8 cellular contexts compared by ENCODE assay signal in the genomic region with DNA sequence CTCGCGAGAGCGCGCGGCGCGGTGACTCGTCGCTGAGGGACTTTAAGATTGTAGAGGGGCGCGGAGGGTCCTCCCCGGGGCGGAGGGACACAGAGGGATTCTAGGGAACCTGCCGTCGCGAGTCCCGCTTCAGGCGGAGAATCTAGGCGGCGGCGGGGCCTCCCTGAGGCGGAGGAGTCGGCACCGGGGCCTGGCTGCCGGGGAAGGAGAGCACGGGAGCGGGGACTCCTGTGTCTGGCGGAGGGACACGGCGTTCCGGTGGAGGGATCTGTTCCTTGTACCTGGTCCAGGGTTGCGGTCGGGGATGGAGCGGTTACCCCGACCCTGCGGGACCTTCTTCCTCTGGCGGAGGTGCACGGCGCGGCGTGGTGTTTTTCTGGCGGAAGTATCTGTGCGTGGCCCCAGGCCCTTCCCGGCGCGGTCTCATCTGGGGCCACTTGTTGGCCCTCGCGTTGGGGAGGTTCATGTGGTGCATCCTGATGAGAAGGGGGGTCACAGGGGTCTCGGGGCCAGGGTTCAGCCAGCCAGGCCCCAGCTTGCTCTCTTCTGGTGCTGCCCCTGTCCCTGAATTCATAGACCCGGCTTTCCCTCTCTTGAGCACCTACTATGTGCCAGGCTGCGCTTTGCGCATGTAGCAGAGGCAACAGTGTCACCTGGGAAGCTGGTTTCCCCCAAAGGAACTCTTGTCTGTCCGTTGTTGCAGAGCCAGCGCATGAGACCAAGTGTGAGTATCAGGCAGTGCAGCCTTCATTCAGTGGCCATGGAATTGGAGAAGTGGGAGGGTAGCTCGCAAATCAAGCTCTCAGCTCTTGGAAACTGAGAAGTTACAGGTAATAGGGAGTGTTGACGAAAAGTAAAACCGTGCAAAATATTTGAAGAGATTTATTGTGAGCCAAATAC. TPM values are rescaled to one million over a fixed set of nuclear protein-coding genes. Genes with fewer than 3 reads are reported as not detected.
A peak's percentile ranks its signal among the peaks of the same experiment; 100 is the strongest.
DNase-seq lines count a peak whose midpoint lies in the region; ATAC-seq and TF ChIP-seq lines count a peak whose summit lies in the region.

No MANE protein-coding gene starts in this region.

- peaks cover 46% of the 10 kb centered on the region for H3K79me2 ChIP-seq in mesendoderm (ENCODE audit: control insufficient read depth, insufficient read depth, low read length)

- H4K5ac ChIP-seq in mesendoderm (ENCODE audit: low read length), result peak overlapping the region; percentile 65

- peak overlapping the region; percentile 97 for H3K23ac ChIP-seq in mesendoderm (ENCODE audit: low read length)

- intact Hi-C loops in CD4-positive, alpha-beta T cell (cut with DNase I, micrococcal nuclease), result loop anchor here in 1 of 2 experiments (2.0 to 10.0 kb wide), 5 partner anchors 143 to 716 kb away; a partner anchor contains a TSS
- intact Hi-C loops in activated CD8-positive, alpha-beta T cell treated with anti-CD3 and anti-CD28 coated beads for 36 hours (cut with micrococcal nuclease), result no loop called here

- no peaks in the 10 kb centered on the region for H3K27me3 ChIP-seq in CD4-positive, alpha-beta T cell (ENCODE audit: control insufficient read depth, insufficient read depth, low read length)
- no peaks in the 10 kb centered on the region for H3K27me3 ChIP-seq in mesendoderm (ENCODE audit: insufficient read depth, low read length, poor library complexity)

- CTCF ChIA-PET in CD4-positive, alpha-beta T cell (lab: Charles Lee), result no interaction called here
- CTCF ChIA-PET in activated CD8-positive, alpha-beta T cell treated with anti-CD3 and anti-CD28 coated beads for 36 hours (lab: Charles Lee), result interaction anchor here (1.9 to 4.5 kb wide), 3 partner anchors 18 to 33 kb away, joined by 8 to 17 read pairs (median 14); no protein-coding TSS in a partner anchor

- no peak overlapping the region for H2BK15ac ChIP-seq in mesendoderm (replicated peaks; ENCODE audit: low read depth)

- peak overlapping the region; percentile 96 for H3K4me3 Mint-ChIP-seq in CD4-positive, alpha-beta T cell
- H3K4me3 Mint-ChIP-seq in activated CD8-positive, alpha-beta T cell treated with anti-CD3 and anti-CD28 coated beads for 36 hours, result peak overlapping the region; percentile 99

- peaks cover 67% of the 10 kb centered on the region for H3K4me1 Mint-ChIP-seq in CD4-positive, alpha-beta T cell (ENCODE audit: low read depth)
- peaks cover 53% of the 10 kb centered on the region for H3K4me1 Mint-ChIP-seq in activated CD8-positive, alpha-beta T cell treated with anti-CD3 and anti-CD28 coated beads for 36 hours (ENCODE audit: low read depth)

- H3K27me3 Mint-ChIP-seq in CD4-positive, alpha-beta T cell, result no peaks in the 10 kb centered on the region
- no peaks in the 10 kb centered on the region for H3K27me3 Mint-ChIP-seq in activated CD8-positive, alpha-beta T cell treated with anti-CD3 and anti-CD28 coated beads for 36 hours

- peak overlapping the region; percentile 89 for H3K9ac ChIP-seq in mesendoderm (ENCODE audit: low read length)

- H3K36me3 Mint-ChIP-seq in CD4-positive, alpha-beta T cell (ENCODE audit: low read depth), result peaks cover 48% of the 10 kb centered on the region
- H3K36me3 Mint-ChIP-seq in activated CD8-positive, alpha-beta T cell treated with anti-CD3 and anti-CD28 coated beads for 36 hours (ENCODE audit: low read depth), result peaks cover 46% of the 10 kb centered on the region

- H3K36me3 ChIP-seq in mesendoderm (ENCODE audit: control insufficient read depth, insufficient read depth, low read length), result no peaks in the 10 kb centered on the region

- peak overlapping the region; percentile 92 for H3K56ac ChIP-seq in mesendoderm (ENCODE audit: low read length)

- H2AK5ac ChIP-seq in mesendoderm (ENCODE audit: low read length), result peak overlapping the region; percentile 89

- H2BK5ac ChIP-seq in mesendoderm (ENCODE audit: low read length), result peak overlapping the region; percentile 99

- H3K4me3 ChIP-seq in mesendoderm (ENCODE audit: low read length), result peak overlapping the region; percentile 95

- H3K9me3 Mint-ChIP-seq in CD4-positive, alpha-beta T cell, result no peaks in the 10 kb centered on the region
- H3K9me3 Mint-ChIP-seq in activated CD8-positive, alpha-beta T cell treated with anti-CD3 and anti-CD28 coated beads for 36 hours, result no peaks in the 10 kb centered on the region

- no peaks in the 10 kb centered on the region for H3K9me3 ChIP-seq in CD4-positive, alpha-beta T cell (ENCODE audit: control insufficient read depth, low read length)

- peak; percentile 57 to 76 (median 65) for DNase-seq in CD4-positive, alpha-beta T cell
- DNase-seq in NCI-H774 (lab: John Stamatoyannopoulos, UW) (peak; percentile 89), mesendoderm (peak; percentile 96)
- DNase-seq in activated CD8-positive, alpha-beta T cell treated with anti-CD3 and anti-CD28 coated beads for 36 hours, result peak; percentile 84
- peak; percentile 75 for DNase-seq in effector CD8-positive, alpha-beta T cell (lab: John Stamatoyannopoulos, UW)
- DNase-seq in stimulated activated CD8-positive, alpha-beta memory T cell treated with anti-CD3 and anti-CD28 coated beads, Interleukin-12 subunit alpha, Interleukin-12 subunit beta, amount 100 ng/mL, for 4 hours (ENCODE audit: low read depth), result peak; percentile 63

- H2BK120ac ChIP-seq in mesendoderm (ENCODE audit: low read depth, low read length), result peak overlapping the region; percentile 17

- peak overlapping the region; percentile 95 for H3K4ac ChIP-seq in mesendoderm (ENCODE audit: low read depth, low read length)

- no CpG with 5 or more reads among the region's 57 CpGs for WGBS in mesendoderm (ENCODE audit: extremely low coverage, insufficient coverage, low lambda C conversion rate)

- peak overlapping the region; percentile 89 for H3K18ac ChIP-seq in mesendoderm (ENCODE audit: low read length)

- peaks cover 2% of the 10 kb centered on the region for H3K4me1 ChIP-seq in mesendoderm (ENCODE audit: control insufficient read depth, low read depth, low read length)

- peak overlapping the region; percentile 80 for H3K27ac ChIP-seq in CD4-positive, alpha-beta T cell (ENCODE audit: low read depth, low read length)
- peak overlapping the region; percentile 100 for H3K27ac ChIP-seq in mesendoderm (ENCODE audit: low read depth, low read length)

- H3K79me1 ChIP-seq in mesendoderm (ENCODE audit: low read length), result peaks cover 22% of the 10 kb centered on the region

- TF ChIP-seq CTCF in CD4-positive, alpha-beta T cell (IDR thresholded peaks at IDR 0.05), result no peak
- no peak for TF ChIP-seq CTCF in activated CD8-positive, alpha-beta T cell treated with anti-CD3 and anti-CD28 coated beads for 36 hours (IDR thresholded peaks at IDR 0.05)

- peak overlapping the region; percentile 94 for H3K27ac Mint-ChIP-seq in CD4-positive, alpha-beta T cell
- peak overlapping the region; percentile 94 for H3K27ac Mint-ChIP-seq in activated CD8-positive, alpha-beta T cell treated with anti-CD3 and anti-CD28 coated beads for 36 hours

- peak overlapping the region; percentile 14 for H4K8ac ChIP-seq in mesendoderm (ENCODE audit: low read depth, low read length)

- peak; percentile 45 for ATAC-seq in CD4-positive, alpha-beta T cell (ENCODE audit: poor library complexity)
- ATAC-seq in GM19397 (IDR thresholded peaks at IDR 0.05; ENCODE audit: unreplicated experiment) (peak; percentile 37), HG03558 (IDR thresholded peaks at IDR 0.05; ENCODE audit: extremely low read depth, unreplicated experiment) (peak; percentile 31)
- peak; percentile 52 for ATAC-seq in activated CD8-positive, alpha-beta T cell treated with anti-CD3 and anti-CD28 coated beads for 36 hours

- peak overlapping the region; percentile 98 for H3K4me2 ChIP-seq in mesendoderm (ENCODE audit: low read length)

- POLR2A ChIA-PET in CD4-positive, alpha-beta T cell (lab: Charles Lee), result interaction anchor here (1.0 to 1.4 kb wide), 2 partner anchors 19 to 146 kb away, joined by 3 to 6 read pairs; a partner anchor contains a TSS
- POLR2A ChIA-PET in activated CD8-positive, alpha-beta T cell treated with anti-CD3 and anti-CD28 coated beads for 36 hours (lab: Charles Lee), result interaction anchor here (0.5 to 2.0 kb wide), 16 partner anchors 9 to 1945 kb away, joined by 3 to 9 read pairs (median 4); no protein-coding TSS in a partner anchor

RNA-seq across cellular contexts. Expression of a gene that starts 0.6 kb away (rescaled TPM):
- total RNA-seq in CD4-positive, alpha-beta T cell, result 10 to 100 TPM in 1 of 2 experiments, 1 to 10 TPM in 1; 9.5 to 10.2 TPM
- total RNA-seq in activated CD8-positive, alpha-beta T cell treated with anti-CD3 and anti-CD28 coated beads for 36 hours, result 1 to 10 TPM; 3.7 to 4.0 TPM
- polyA plus RNA-seq in mesendoderm (2013, experiment 1 of 2), result 6.2 TPM
- 6.0 TPM for polyA plus RNA-seq in mesendoderm (2013, experiment 2 of 2)

RNA-seq across cellular contexts. Expression of a gene that starts 41.5 kb away (rescaled TPM):
- total RNA-seq in CD4-positive, alpha-beta T cell, result under 1 TPM; 0.64 to 0.82 TPM
- total RNA-seq in activated CD8-positive, alpha-beta T cell treated with anti-CD3 and anti-CD28 coated beads for 36 hours, result not detected
- polyA plus RNA-seq in mesendoderm (2013, experiment 1 of 2), result 0.03 TPM
- polyA plus RNA-seq in mesendoderm (2013, experiment 2 of 2), result not detected

Comparison
In these comparisons a context has a peak if more than half of its experiments do, and no peak if none do; other contexts are left out.
1. Peak in every context shown above with its lines: DNase-seq, ATAC-seq, H3K4me3 ChIP-seq and H3K27ac ChIP-seq.